In the genomic region with DNA sequence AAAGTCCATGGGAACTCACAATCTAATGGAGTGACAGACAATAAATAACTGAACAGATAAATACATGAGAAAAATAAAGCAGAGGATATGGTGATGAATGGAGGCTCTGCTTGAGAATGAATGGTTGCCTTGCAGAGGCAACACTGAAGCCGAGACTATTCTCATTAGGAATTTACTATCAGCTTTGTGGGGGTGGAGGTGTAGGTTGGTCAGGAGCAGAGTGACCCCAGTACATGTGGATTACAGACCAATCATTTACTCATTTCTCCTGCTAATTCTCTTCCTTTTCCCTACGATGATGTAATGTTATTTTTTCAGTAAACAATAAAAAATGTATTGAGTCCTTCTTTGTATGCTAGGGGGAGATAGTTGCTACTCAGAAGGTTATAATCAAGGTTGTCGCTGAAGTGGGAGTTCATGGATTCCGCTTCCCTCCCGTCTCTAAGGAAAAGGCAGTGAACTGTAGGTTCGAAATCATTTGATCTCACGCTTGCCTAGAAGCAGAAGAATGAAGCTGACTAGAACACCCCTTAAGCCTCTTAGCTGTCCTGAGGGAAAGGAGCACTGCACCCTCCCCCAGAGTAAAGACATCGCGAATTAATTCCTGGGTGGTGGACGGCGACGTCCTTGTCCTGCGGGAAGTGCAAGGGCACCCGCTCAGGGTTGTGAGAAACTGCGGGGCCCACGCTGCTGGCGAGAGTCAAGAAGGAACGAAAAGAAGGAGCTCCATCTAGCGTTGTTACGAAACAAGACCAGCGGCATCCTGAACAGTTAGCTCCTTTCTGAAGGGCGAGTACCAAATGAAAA, we compare ENCODE assay signal across 8 cellular contexts.
DNase-seq lines count a peak whose midpoint lies in the region; ATAC-seq and TF ChIP-seq lines count a peak whose summit lies in the region.

No MANE protein-coding gene starts in this region.

- H2AFZ ChIP-seq in Karpas-422 (ENCODE audit: low read length) (peak overlapping the region; percentile 76), neuron (ENCODE audit: low read depth, low read length) (peak overlapping the region; percentile 68)

- H3K9me3 ChIP-seq in Karpas-422 (ENCODE audit: low read length) (no peaks in the 10 kb centered on the region), Peyer's patch (no peaks in the 10 kb centered on the region), neuron (ENCODE audit: low read length) (peaks cover 2% of the 10 kb centered on the region), tibial artery (no peaks in the 10 kb centered on the region)

- peak; percentile 97 for ATAC-seq in GM21619 (IDR thresholded peaks at IDR 0.05; ENCODE audit: unreplicated experiment)

- H3K4me3 Mint-ChIP-seq in activated naive CD4-positive, alpha-beta T cell treated with anti-CD3 and anti-CD28 coated beads for 36 hours: no peak overlapping the region

- TF ChIP-seq CTCF in Peyer's patch (IDR thresholded peaks at IDR 0.05) (peak in 4 of 6 experiments; percentile 44 to 52 (median 49)), tibial artery (IDR thresholded peaks at IDR 0.05) (peak; percentile 58 to 68)

- peaks cover under 1% of the 10 kb centered on the region for H3K9me3 Mint-ChIP-seq in activated naive CD4-positive, alpha-beta T cell treated with anti-CD3 and anti-CD28 coated beads for 36 hours

- no peak for TF ChIP-seq POLR2A in Peyer's patch (IDR thresholded peaks at IDR 0.05)

- intact Hi-C loops in activated naive CD4-positive, alpha-beta T cell treated with anti-CD3 and anti-CD28 coated beads for 36 hours (cut with micrococcal nuclease): loop anchor here (1.0 to 10.0 kb wide), 7 partner anchors 217 to 669 kb away; partner anchors contain the start of gene RNF13
- intact Hi-C loops in tibial artery (cut with DNase I; ENCODE audit: low total_unique reads): loop anchor here (2.0 kb wide), 1 partner anchor 217 kb away; no protein-coding TSS in a partner anchor

- H3K27me3 ChIP-seq in Karpas-422 (ENCODE audit: low read length) (no peaks in the 10 kb centered on the region), Peyer's patch (no peaks in the 10 kb centered on the region), neuron (ENCODE audit: insufficient read depth, low read length) (no peaks in the 10 kb centered on the region), tibial artery (no peaks in the 10 kb centered on the region)

- no peaks in the 10 kb centered on the region for H4K20me1 ChIP-seq in Karpas-422 (ENCODE audit: insufficient read depth, low read depth, low read length)

- H3K27me3 Mint-ChIP-seq in activated naive CD4-positive, alpha-beta T cell treated with anti-CD3 and anti-CD28 coated beads for 36 hours (ENCODE audit: low read depth): peaks cover 10% of the 10 kb centered on the region

- H3K4me1 ChIP-seq in Karpas-422 (ENCODE audit: low read length): peaks cover 23% of the 10 kb centered on the region
- peaks cover 0 to 19% (median 0%) of the 10 kb centered on the region in 4 donors for H3K4me1 ChIP-seq in Peyer's patch
- peaks cover 10% of the 10 kb centered on the region for H3K4me1 ChIP-seq in neuron (ENCODE audit: insufficient read depth, low read length)
- H3K4me1 ChIP-seq in tibial artery: peaks cover 0 to 13% (median 3%) of the 10 kb centered on the region in 4 donors

- no peaks in the 10 kb centered on the region for H3K36me3 Mint-ChIP-seq in activated naive CD4-positive, alpha-beta T cell treated with anti-CD3 and anti-CD28 coated beads for 36 hours (ENCODE audit: low read depth)

- H3K36me3 ChIP-seq in Karpas-422 (ENCODE audit: insufficient read depth, low read length) (no peaks in the 10 kb centered on the region), Peyer's patch (no peaks in the 10 kb centered on the region), neuron (ENCODE audit: insufficient read depth, low read length) (no peaks in the 10 kb centered on the region), tibial artery (no peaks in the 10 kb centered on the region)

- no peaks in the 10 kb centered on the region for H3K4me1 Mint-ChIP-seq in activated naive CD4-positive, alpha-beta T cell treated with anti-CD3 and anti-CD28 coated beads for 36 hours (ENCODE audit: low read depth)

- DNase-seq in DMS153 treated with DMSO at 0.1 percent for 48 hours (lab: John Stamatoyannopoulos, UW; ENCODE audit: unreplicated experiment) (peak; percentile 79), Karpas-422 (peak; percentile 90), Peyer's patch (peak; percentile 20 to 76 (median 65)), glomerular endothelial cell (ENCODE audit: extremely low read depth, low read depth, low spot score) (peak; percentile 9), tibial artery (peak; percentile 56 to 80)
- peak; percentile 62 for DNase-seq in activated naive CD4-positive, alpha-beta T cell treated with anti-CD3 and anti-CD28 coated beads for 36 hours

- H3K4me3 ChIP-seq in Karpas-422 (ENCODE audit: low read length) (peak overlapping the region; percentile 51), Peyer's patch (peak overlapping the region in 2 of 4 donors; percentile 27 to 30), neuron (ENCODE audit: low read length) (peak overlapping the region; percentile 43), tibial artery (peak overlapping the region; percentile 35 to 41)

- no peak overlapping the region for H3K27ac Mint-ChIP-seq in activated naive CD4-positive, alpha-beta T cell treated with anti-CD3 and anti-CD28 coated beads for 36 hours

- CTCF ChIA-PET in activated naive CD4-positive, alpha-beta T cell treated with anti-CD3 and anti-CD28 coated beads for 36 hours (lab: Charles Lee): interaction anchor here (0.5 to 3.1 kb wide), 18 partner anchors 10 to 256 kb away, joined by 3 to 63 read pairs (median 4); partner anchors contain the start of gene PFN2

- no peaks in the 10 kb centered on the region for H3K79me2 ChIP-seq in Karpas-422 (ENCODE audit: low read length)

- H3K27ac ChIP-seq in Karpas-422 (ENCODE audit: low read length) (no peak overlapping the region), Peyer's patch (no peak overlapping the region), tibial artery (peak overlapping the region; percentile 10 to 28)

- H3K9me2 ChIP-seq in Karpas-422 (replicated peaks; ENCODE audit: insufficient read depth, low read length): no peaks in the 10 kb centered on the region

- H3K4me2 ChIP-seq in Karpas-422 (ENCODE audit: low read depth, low read length, poor library complexity, severe bottlenecking): peak overlapping the region; percentile 66

- H3K9ac ChIP-seq in Karpas-422 (ENCODE audit: low read length): peak overlapping the region; percentile 57

Comparison
In these comparisons a context has a peak if more than half of its experiments do, and no peak if none do; other contexts are left out.
1. DNase-seq: peak in every context shown above with its lines; median percentile 90 in Karpas-422; 79 in DMS153 treated with DMSO at 0.1 percent for 48 hours; 68 in tibial artery; 65 in Peyer's patch; 62 in activated naive CD4-positive, alpha-beta T cell treated with anti-CD3 and anti-CD28 coated beads for 36 hours; 9 in glomerular endothelial cell.
2. H3K27ac ChIP-seq: peak in tibial artery (2 of 2); none in Karpas-422 (single experiment) and Peyer's patch (0 of 4).